ENCODE assay signal across 19 cellular contexts in the genomic region with DNA sequence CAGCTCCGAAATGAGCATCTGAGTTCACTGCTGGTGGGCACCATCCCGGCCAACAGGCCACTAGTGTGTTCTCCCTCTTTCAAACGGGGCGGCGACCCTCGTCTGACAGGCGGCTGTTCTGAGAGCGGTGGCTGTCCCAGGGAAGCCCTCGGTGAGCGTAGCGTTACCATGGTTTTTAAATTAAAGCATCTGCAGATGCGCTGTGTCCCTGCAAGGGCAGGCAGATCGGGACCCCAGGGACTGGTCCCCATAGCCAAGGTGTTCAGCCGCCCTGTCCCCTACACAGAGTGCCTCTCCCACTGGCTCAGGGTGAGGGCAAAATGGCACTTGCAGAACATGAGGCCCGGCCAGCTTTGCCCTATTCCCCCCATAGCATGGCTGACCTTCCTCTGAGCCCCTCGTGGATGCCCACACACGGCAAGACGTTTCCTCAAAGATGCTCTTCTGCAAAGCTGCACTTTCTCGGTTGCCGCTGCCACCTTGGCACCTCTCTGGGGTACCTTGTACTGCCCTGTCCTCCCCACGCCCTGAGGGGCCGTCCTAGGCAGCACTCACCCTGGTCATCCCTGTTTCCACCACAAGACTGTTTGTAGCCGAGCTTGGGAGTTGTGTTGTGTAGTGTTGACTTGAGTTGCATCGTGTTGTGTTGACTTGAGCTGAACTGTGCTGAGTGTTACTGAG.
"Had no signal": no experiment of that assay in that cellular context is flagged by ENCODE, and none has a peak within 500 bp of the region (broad histone marks: within the 10 kb centered on the region; RNA-seq: fewer than 3 reads in every experiment).

No MANE protein-coding gene starts in this region.

- H3K4me3 Mint-ChIP-seq: activated B cell treated with CpG ODN at 0.5 μM for 24 hours; activated CD4-positive, alpha-beta T cell treated with anti-CD3 and anti-CD28 coated beads, Interleukin-2, amount 10 ng/mL, durations not matched to agents 24 days and 14 days; activated T-helper 17 cell treated with anti-CD3 and anti-CD28 coated beads, Interleukin-2, amount 50 U/mL, for 72 hours; T-helper 17 cell had no signal

- H3K27me3 ChIP-seq: breast epithelium, esophagus squamous epithelium, neutrophil had no signal

- H3K27me3 Mint-ChIP-seq: activated B cell treated with CpG ODN at 0.5 μM for 24 hours; activated CD4-positive, alpha-beta T cell treated with anti-CD3 and anti-CD28 coated beads, Interleukin-2, amount 10 ng/mL, durations not matched to agents 24 days and 14 days; activated T-helper 17 cell treated with anti-CD3 and anti-CD28 coated beads, Interleukin-2, amount 50 U/mL, for 72 hours; T-helper 17 cell had no signal

- H3K4me1 ChIP-seq: breast epithelium, esophagus squamous epithelium, foreskin keratinocyte, prostate gland had no signal

- H3K36me3 ChIP-seq: breast epithelium, esophagus squamous epithelium, neutrophil, prostate gland, suprapubic skin had no signal

- H3K9me3 ChIP-seq: breast epithelium, esophagus squamous epithelium, neutrophil, prostate gland, suprapubic skin had no signal

- H3K4me1 Mint-ChIP-seq: activated B cell treated with CpG ODN at 0.5 μM for 24 hours; activated CD4-positive, alpha-beta T cell treated with anti-CD3 and anti-CD28 coated beads, Interleukin-2, amount 10 ng/mL, durations not matched to agents 24 days and 14 days; activated T-helper 17 cell treated with anti-CD3 and anti-CD28 coated beads, Interleukin-2, amount 50 U/mL, for 72 hours had no signal

- H3K9me3 Mint-ChIP-seq: activated CD4-positive, alpha-beta T cell treated with anti-CD3 and anti-CD28 coated beads, Interleukin-2, amount 10 ng/mL, durations not matched to agents 24 days and 14 days had no signal

- H3K27ac ChIP-seq: breast epithelium, esophagus squamous epithelium, foreskin keratinocyte, neutrophil, prostate gland, suprapubic skin had no signal

- ATAC-seq: activated naive CD4-positive, alpha-beta T cell treated with anti-CD3 and anti-CD28 coated beads, Interleukin-2, amount 50 U/mL, for 72 hours; activated T-helper 17 cell treated with anti-CD3 and anti-CD28 coated beads, Interleukin-2, amount 50 U/mL, for 72 hours; foreskin keratinocyte; stimulated activated naive CD8-positive, alpha-beta T cell treated with anti-CD3 and anti-CD28 coated beads, Interleukin-15, Interleukin-2, amounts not matched to agents 100 U/mL and 50 U/mL, for 24 hours; T-helper 17 cell had no signal

- H3K4me3 ChIP-seq: breast epithelium, esophagus squamous epithelium, prostate gland, suprapubic skin had no signal

- FAIRE-seq: endometrium, islet of Langerhans had no signal

- H3K27ac Mint-ChIP-seq: activated B cell treated with CpG ODN at 0.5 μM for 24 hours; activated CD4-positive, alpha-beta T cell treated with anti-CD3 and anti-CD28 coated beads, Interleukin-2, amount 10 ng/mL, durations not matched to agents 24 days and 14 days; activated naive CD4-positive, alpha-beta T cell treated with anti-CD3 and anti-CD28 coated beads, Interleukin-2, amount 50 U/mL, for 72 hours; activated T-helper 17 cell treated with anti-CD3 and anti-CD28 coated beads, Interleukin-2, amount 50 U/mL, for 72 hours; T-helper 17 cell had no signal

- DNase-seq: activated B cell treated with CpG ODN at 0.5 μM for 24 hours; activated CD4-positive, alpha-beta T cell treated with anti-CD3 and anti-CD28 coated beads, Interleukin-2, amount 10 ng/mL, durations not matched to agents 24 days and 14 days; activated T-cell treated with anti-CD3 and anti-CD28 coated beads for 4 hours; esophagus squamous epithelium; foreskin keratinocyte; midbrain; naive B cell; stimulated activated CD4-positive, alpha-beta T cell treated with anti-CD3 and anti-CD28 coated beads, Interleukin-4, amount 100 ng/mL, for 1 hour; stimulated activated CD8-positive, alpha-beta memory T cell treated with anti-CD3 and anti-CD28 coated beads, Interleukin-4, amount 100 ng/mL, for 48 hours; stimulated activated naive CD8-positive, alpha-beta T cell treated with anti-CD3 and anti-CD28 coated beads, Interleukin-15, Interleukin-2, amounts not matched to agents 100 U/mL and 50 U/mL, for 24 hours; T-helper 17 cell had no signal
